ENCODE assay signal across 1 cellular context in the genomic region with DNA sequence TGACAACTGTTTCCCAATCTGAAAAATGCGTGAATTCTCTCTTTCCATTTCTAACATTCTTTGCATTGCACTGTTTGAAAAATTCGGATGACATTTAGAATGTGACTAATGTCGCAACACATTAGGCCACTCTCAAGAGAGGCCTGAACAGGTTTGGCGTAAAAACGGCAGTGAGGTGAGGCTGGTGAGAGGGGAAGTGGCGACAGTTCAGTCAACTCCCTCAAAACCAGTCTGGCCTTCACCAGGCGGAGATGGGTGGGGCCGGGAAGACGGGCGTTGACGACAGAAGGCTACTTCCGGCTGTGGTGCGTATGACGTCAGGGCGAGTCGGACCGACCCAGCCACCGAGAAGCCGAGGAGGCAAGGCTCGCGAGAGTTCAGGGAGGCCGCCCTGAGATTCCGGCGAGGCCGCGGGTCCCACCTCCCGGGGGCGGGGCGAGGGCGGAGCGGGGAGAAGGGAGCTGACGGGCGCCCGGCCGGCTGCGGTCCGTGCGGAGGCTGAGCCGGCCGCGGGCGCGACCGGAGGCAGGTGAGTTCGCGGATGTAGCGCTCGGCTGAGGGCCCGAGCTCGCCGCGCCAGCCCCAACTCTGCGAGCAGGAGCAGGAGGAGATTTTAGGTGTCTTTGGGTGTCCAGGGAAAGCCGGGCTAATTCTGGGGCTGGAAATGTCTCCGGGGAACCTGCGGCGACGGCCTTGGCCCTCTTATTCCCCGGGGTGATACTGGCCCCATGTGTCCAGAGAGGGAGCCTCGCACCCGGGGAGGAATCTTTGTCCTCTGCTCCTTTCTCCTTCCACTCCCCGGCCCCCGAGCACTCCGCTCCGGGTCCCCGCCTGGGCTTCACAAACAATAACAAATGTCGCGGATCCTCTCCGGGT.
TF ChIP-seq lines count a peak whose summit lies in the region.

Gene STK38L (plus strand): TSS at position 483 of the 876 bp plus-strand sequence. CDS start 53,435 bp downstream, outside the sequence.

TF ChIP-seq in K562, 482 proteins besides CTCF, POLR2A, EP300 and RAD21 (continued from another document and continues in another):
- TF ChIP-seq ZBTB2 (IDR thresholded peaks at IDR 0.05), result no peak
- no peak for TF ChIP-seq ZNF780A (CRISPR knock-in tag; IDR thresholded peaks at IDR 0.05)
- peak; percentile 92 for TF ChIP-seq EHMT2 (IDR thresholded peaks at IDR 0.05)
- TF ChIP-seq HBP1 (CRISPR knock-in tag; IDR thresholded peaks at IDR 0.05), result no peak
- TF ChIP-seq FOS (IDR thresholded peaks at IDR 0.05; ENCODE audit: extremely low read depth, insufficient read length), result no peak
- peak; percentile 42; the same call in 1 of the 2 replicates for TF ChIP-seq GTF2E2 (tag; IDR thresholded peaks at IDR 0.05)
- TF ChIP-seq MCM5 (IDR thresholded peaks at IDR 0.05; ENCODE audit: low read depth), result no peak
- TF ChIP-seq, protein P1, sequence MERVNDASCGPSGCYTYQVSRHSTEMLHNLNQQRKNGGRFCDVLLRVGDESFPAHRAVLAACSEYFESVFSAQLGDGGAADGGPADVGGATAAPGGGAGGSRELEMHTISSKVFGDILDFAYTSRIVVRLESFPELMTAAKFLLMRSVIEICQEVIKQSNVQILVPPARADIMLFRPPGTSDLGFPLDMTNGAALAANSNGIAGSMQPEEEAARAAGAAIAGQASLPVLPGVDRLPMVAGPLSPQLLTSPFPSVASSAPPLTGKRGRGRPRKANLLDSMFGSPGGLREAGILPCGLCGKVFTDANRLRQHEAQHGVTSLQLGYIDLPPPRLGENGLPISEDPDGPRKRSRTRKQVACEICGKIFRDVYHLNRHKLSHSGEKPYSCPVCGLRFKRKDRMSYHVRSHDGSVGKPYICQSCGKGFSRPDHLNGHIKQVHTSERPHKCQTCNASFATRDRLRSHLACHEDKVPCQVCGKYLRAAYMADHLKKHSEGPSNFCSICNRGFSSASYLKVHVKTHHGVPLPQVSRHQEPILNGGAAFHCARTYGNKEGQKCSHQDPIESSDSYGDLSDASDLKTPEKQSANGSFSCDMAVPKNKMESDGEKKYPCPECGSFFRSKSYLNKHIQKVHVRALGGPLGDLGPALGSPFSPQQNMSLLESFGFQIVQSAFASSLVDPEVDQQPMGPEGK (CRISPR knock-in tag; IDR thresholded peaks at IDR 0.05; ENCODE audit: borderline replicate concordance), result no peak
- TF ChIP-seq RB1 (IDR thresholded peaks at IDR 0.05; ENCODE audit: low read depth), result no peak; the same call in 1 of the 2 replicates
- no peak for TF ChIP-seq ZNF239 (CRISPR knock-in tag; IDR thresholded peaks at IDR 0.05)
- 0 out of 2 replicates have a peak, but pooled peaks have one; percentile 45 for TF ChIP-seq ZNF408 (CRISPR knock-in tag; IDR thresholded peaks at IDR 0.05; ENCODE audit: low read depth)
- TF ChIP-seq HDAC2 (IDR thresholded peaks at IDR 0.05), result no peak
- 0 out of 2 replicates have a peak, but pooled peaks have one; percentile 16 for TF ChIP-seq SMARCE1 (IDR thresholded peaks at IDR 0.05)
- no peak for TF ChIP-seq ID3 (CRISPR knock-in tag; IDR thresholded peaks at IDR 0.05)
- peak; percentile 68; the same call in 1 of the 2 replicates for TF ChIP-seq ID3 (tag; IDR thresholded peaks at IDR 0.05)
- TF ChIP-seq THRA (IDR thresholded peaks at IDR 0.05), result no peak
- no peak for TF ChIP-seq ZNF586 (CRISPR knock-in tag; conservative IDR thresholded peaks at IDR 0.05)
- peak; percentile 80 for TF ChIP-seq ATF3 (IDR thresholded peaks at IDR 0.05)
- no peak for TF ChIP-seq ATF3 (CRISPR knock-in tag; conservative IDR thresholded peaks at IDR 0.05)
- TF ChIP-seq YY1 (IDR thresholded peaks at IDR 0.05; ENCODE audit: borderline replicate concordance in 1 of 3, control insufficient read depth in 1 of 3, extremely low read depth in 1 of 3, insufficient read depth in 3 of 3, insufficient read length in 1 of 3, insufficient replicate concordance in 2 of 3, low read depth in 1 of 3, low read length in 2 of 3), result peak in 2 of 3 experiments; percentile 29 to 54
- TF ChIP-seq CREB1 (IDR thresholded peaks at IDR 0.05), result peak; percentile 97
- peak; percentile 97 for TF ChIP-seq CREB1 (CRISPR knock-in tag; IDR thresholded peaks at IDR 0.05)
- no peak for TF ChIP-seq ZNF282 (CRISPR knock-in tag; IDR thresholded peaks at IDR 0.05)
- no peak for TF ChIP-seq BRD9 (IDR thresholded peaks at IDR 0.05; ENCODE audit: low read depth, partially characterized antibody)
- TF ChIP-seq RBBP5 (IDR thresholded peaks at IDR 0.05; ENCODE audit: borderline replicate concordance, insufficient read depth, low read length, poor library complexity, severe bottlenecking), result peak; percentile 61
- TF ChIP-seq KHSRP (IDR thresholded peaks at IDR 0.05), result peak; percentile 81
- TF ChIP-seq ZNF431 (CRISPR knock-in tag; IDR thresholded peaks at IDR 0.05), result no peak
- peak; percentile 57; the same call in 1 of the 2 replicates for TF ChIP-seq CEBPG (CRISPR knock-in tag; IDR thresholded peaks at IDR 0.05)
- TF ChIP-seq CEBPG (tag; conservative IDR thresholded peaks at IDR 0.05 in 1 of 2, IDR thresholded peaks at IDR 0.05 in 1 of 2), result peak; percentile 73 to 88
- TF ChIP-seq PRDM10 (IDR thresholded peaks at IDR 0.05; ENCODE audit: partially characterized antibody), result no peak
- TF ChIP-seq RFX5 (IDR thresholded peaks at IDR 0.05; ENCODE audit: low read depth, low read length), result no peak
- TF ChIP-seq ZNF146 (CRISPR knock-in tag; IDR thresholded peaks at IDR 0.05; ENCODE audit: unreplicated experiment), result no peak
- peak; percentile 79 for TF ChIP-seq ELF1 (tag; IDR thresholded peaks at IDR 0.05)
- no peak for TF ChIP-seq TOE1 (IDR thresholded peaks at IDR 0.05; ENCODE audit: borderline replicate concordance)
- TF ChIP-seq TOE1 (CRISPR knock-in tag; IDR thresholded peaks at IDR 0.05; ENCODE audit: borderline replicate concordance, low read depth), result no peak
- no peak for TF ChIP-seq GTF2A2 (tag; IDR thresholded peaks at IDR 0.05)
- no peak for TF ChIP-seq ZNF224 (CRISPR knock-in tag; IDR thresholded peaks at IDR 0.05)
- no peak for TF ChIP-seq ZNF551 (CRISPR knock-in tag; IDR thresholded peaks at IDR 0.05)
- TF ChIP-seq, protein P2, sequence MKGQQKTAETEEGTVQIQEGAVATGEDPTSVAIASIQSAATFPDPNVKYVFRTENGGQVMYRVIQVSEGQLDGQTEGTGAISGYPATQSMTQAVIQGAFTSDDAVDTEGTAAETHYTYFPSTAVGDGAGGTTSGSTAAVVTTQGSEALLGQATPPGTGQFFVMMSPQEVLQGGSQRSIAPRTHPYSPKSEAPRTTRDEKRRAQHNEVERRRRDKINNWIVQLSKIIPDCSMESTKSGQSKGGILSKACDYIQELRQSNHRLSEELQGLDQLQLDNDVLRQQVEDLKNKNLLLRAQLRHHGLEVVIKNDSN (CRISPR knock-in tag; IDR thresholded peaks at IDR 0.05), result no peak
- 0 out of 2 replicates have a peak, but pooled peaks have one; percentile 21 for TF ChIP-seq ZNF76 (CRISPR knock-in tag; IDR thresholded peaks at IDR 0.05; ENCODE audit: borderline replicate concordance)
- peak; percentile 60 for TF ChIP-seq TAF1 (IDR thresholded peaks at IDR 0.05; ENCODE audit: control insufficient read depth, extremely low read depth, insufficient read depth, low read length, severe bottlenecking)
- no peak for TF ChIP-seq BRCA1 (IDR thresholded peaks at IDR 0.05)
- TF ChIP-seq BRCA1 (CRISPR knock-in tag; IDR thresholded peaks at IDR 0.05), result no peak
- TF ChIP-seq GABPA (tag; conservative IDR thresholded peaks at IDR 0.05; ENCODE audit: low read depth), result peak; percentile 95
- no peak for TF ChIP-seq ZNF695 (CRISPR knock-in tag; IDR thresholded peaks at IDR 0.05)
- TF ChIP-seq ETS1 (conservative IDR thresholded peaks at IDR 0.05; ENCODE audit: control insufficient read depth, low read depth, low read length), result 0 out of 2 replicates have a peak, but pooled peaks have one; percentile 20
- TF ChIP-seq KAT7 (CRISPR knock-in tag; IDR thresholded peaks at IDR 0.05; ENCODE audit: borderline replicate concordance), result no peak
